ENCODE assay signal across 18 cellular contexts in genomic region chr6:2381872-2382661, GRCh38.
"Had no signal": no experiment of that assay in that cellular context is flagged by ENCODE, and none has a peak within 500 bp of the region (broad histone marks: within the 10 kb centered on the region; RNA-seq: fewer than 3 reads in every experiment).

No MANE protein-coding gene starts in this region.

- H3K27ac Mint-ChIP-seq: activated CD4-positive, alpha-beta T cell treated with anti-CD3 and anti-CD28 coated beads for 36 hours; activated CD8-positive, alpha-beta T cell treated with anti-CD3 and anti-CD28 coated beads, Interleukin-2, amount 10 ng/mL, durations not matched to agents 7 days and 5 days; activated naive CD8-positive, alpha-beta T cell treated with anti-CD3 and anti-CD28 coated beads, Interleukin-2, amount 50 U/mL, for 24 hours; activated T-helper 1 cell treated with anti-CD3 and anti-CD28 coated beads, Interleukin-12 subunit alpha, Interleukin-12 subunit beta, Interleukin-2, Interleukin-4 antibody, amounts not matched to agents 30 ng/mL and 10 ng/mL and 1 ng/mL, durations not matched to agents 14 hours and 24 hours and 36 hours; natural killer cell; stimulated activated memory B cell treated with anti-CD40 and anti-IgM and Interleukin-4, amounts not matched to agents 10 μg/mL and 1 μg/mL and 100 μg/mL, for 72 hours; T-cell had no signal

- H3K27ac ChIP-seq: SK-N-MC, skin epidermis, VCaP had no signal

- H3K4me3 Mint-ChIP-seq: activated CD4-positive, alpha-beta T cell treated with anti-CD3 and anti-CD28 coated beads for 36 hours; activated CD8-positive, alpha-beta T cell treated with anti-CD3 and anti-CD28 coated beads, Interleukin-2, amount 10 ng/mL, durations not matched to agents 7 days and 5 days; activated naive CD8-positive, alpha-beta T cell treated with anti-CD3 and anti-CD28 coated beads, Interleukin-2, amount 50 U/mL, for 24 hours; activated T-helper 1 cell treated with anti-CD3 and anti-CD28 coated beads, Interleukin-12 subunit alpha, Interleukin-12 subunit beta, Interleukin-2, Interleukin-4 antibody, amounts not matched to agents 30 ng/mL and 10 ng/mL and 1 ng/mL, durations not matched to agents 14 hours and 24 hours and 36 hours; natural killer cell; stimulated activated memory B cell treated with anti-CD40 and anti-IgM and Interleukin-4, amounts not matched to agents 10 μg/mL and 1 μg/mL and 100 μg/mL, for 72 hours; T-cell had no signal

- H3K4me1 Mint-ChIP-seq: activated naive CD8-positive, alpha-beta T cell treated with anti-CD3 and anti-CD28 coated beads, Interleukin-2, amount 50 U/mL, for 24 hours; natural killer cell; T-cell had no signal

- H3K9me3 ChIP-seq: mucosa of descending colon had no signal

- H3K9me3 Mint-ChIP-seq: activated T-helper 1 cell treated with anti-CD3 and anti-CD28 coated beads, Interleukin-12 subunit alpha, Interleukin-12 subunit beta, Interleukin-2, Interleukin-4 antibody, amounts not matched to agents 30 ng/mL and 10 ng/mL and 1 ng/mL, durations not matched to agents 14 hours and 24 hours and 36 hours; natural killer cell; T-cell had no signal

- DNase-seq: activated CD4-positive, alpha-beta T cell treated with anti-CD3 and anti-CD28 coated beads for 36 hours; activated CD8-positive, alpha-beta memory T cell treated with anti-CD3 and anti-CD28 coated beads, Interleukin-2, amount 50 U/mL, for 48 hours; activated CD8-positive, alpha-beta T cell treated with anti-CD3 and anti-CD28 coated beads, Interleukin-2, amount 10 ng/mL, durations not matched to agents 7 days and 5 days; activated naive CD4-positive, alpha-beta T cell; activated naive CD8-positive, alpha-beta T cell treated with anti-CD3 and anti-CD28 coated beads, Interleukin-2, amount 50 U/mL, for 24 hours; cortex of kidney; effector CD8-positive, alpha-beta T cell; mammary epithelial cell; mucosa of descending colon; natural killer cell; T-cell; T1000; trophoblast cell had no signal

- H3K36me3 Mint-ChIP-seq: natural killer cell; stimulated activated memory B cell treated with anti-CD40 and anti-IgM and Interleukin-4, amounts not matched to agents 10 μg/mL and 1 μg/mL and 100 μg/mL, for 72 hours; T-cell had no signal

- H3K4me3 ChIP-seq: mucosa of descending colon, SK-N-MC, skin epidermis had no signal

- ATAC-seq: activated CD4-positive, alpha-beta T cell treated with anti-CD3 and anti-CD28 coated beads for 36 hours; activated CD8-positive, alpha-beta T cell treated with anti-CD3 and anti-CD28 coated beads, Interleukin-2, amount 10 ng/mL, durations not matched to agents 7 days and 5 days; activated naive CD8-positive, alpha-beta T cell treated with anti-CD3 and anti-CD28 coated beads, Interleukin-2, amount 50 U/mL, for 24 hours; mucosa of descending colon; natural killer cell; stimulated activated memory B cell treated with anti-CD40 and anti-IgM and Interleukin-4, amounts not matched to agents 10 μg/mL and 1 μg/mL and 100 μg/mL, for 72 hours; T-cell had no signal

- H3K27me3 Mint-ChIP-seq: activated CD4-positive, alpha-beta T cell treated with anti-CD3 and anti-CD28 coated beads for 36 hours; activated naive CD8-positive, alpha-beta T cell treated with anti-CD3 and anti-CD28 coated beads, Interleukin-2, amount 50 U/mL, for 24 hours; stimulated activated memory B cell treated with anti-CD40 and anti-IgM and Interleukin-4, amounts not matched to agents 10 μg/mL and 1 μg/mL and 100 μg/mL, for 72 hours; T-cell had no signal
